8 cellular contexts compared by ENCODE assay signal in the genomic region with DNA sequence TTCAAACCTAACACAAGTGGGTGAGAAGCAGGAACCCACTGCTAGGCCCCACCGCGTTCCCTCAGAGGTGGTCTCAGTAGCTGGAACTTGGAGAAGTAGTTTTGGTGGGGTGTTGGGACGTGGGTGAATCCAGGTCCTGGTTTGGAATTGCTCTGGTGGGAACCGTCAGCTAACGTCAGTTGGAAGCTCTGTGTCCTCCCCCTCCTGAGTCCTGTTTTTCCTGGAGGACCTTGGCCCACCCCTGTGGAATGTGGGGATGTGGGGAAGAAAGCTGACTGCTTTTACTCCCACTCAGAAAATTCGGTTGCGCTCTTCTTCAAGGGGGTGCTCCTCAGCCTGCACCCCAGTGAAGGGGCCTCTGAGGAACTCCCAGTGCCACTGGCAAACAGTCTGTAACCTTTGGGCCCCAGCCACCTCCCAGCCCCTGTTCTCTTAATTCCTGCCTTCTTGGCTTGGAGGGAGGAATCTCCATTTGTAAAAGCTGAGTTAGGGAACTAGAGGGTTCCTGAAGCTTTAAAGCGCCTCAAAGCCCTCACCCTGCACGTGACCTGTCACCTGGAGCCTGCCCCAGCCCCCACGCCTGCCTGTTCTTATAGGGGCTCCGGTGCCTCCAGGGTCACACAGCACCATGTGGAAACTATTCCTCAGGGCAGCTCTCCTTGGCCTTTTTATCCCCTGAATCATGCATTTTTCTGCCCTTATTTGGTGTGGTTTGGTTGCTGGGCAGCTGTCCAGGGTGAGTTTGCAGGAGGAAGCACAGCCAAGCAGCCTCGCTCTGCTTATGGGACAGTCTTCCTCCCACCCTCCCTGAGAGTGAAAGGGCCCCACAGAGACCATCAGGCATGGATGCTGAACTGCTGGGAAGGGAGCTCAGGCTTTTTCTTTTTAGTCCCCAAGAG. TPM values are rescaled to one million over a fixed set of nuclear protein-coding genes. Genes with fewer than 3 reads are reported as not detected.
DNase-seq lines count a peak whose midpoint lies in the region; ATAC-seq and TF ChIP-seq lines count a peak whose summit lies in the region.

No MANE protein-coding gene starts in this region.

- H3K9me3 ChIP-seq in NT2/D1 (ENCODE audit: insufficient read depth, low read length) (no peaks in the 10 kb centered on the region), thymus (ENCODE audit: control insufficient read depth) (no peaks in the 10 kb centered on the region)

- TF ChIP-seq POLR2A in lower leg skin (IDR thresholded peaks at IDR 0.05): no peak

- WGBS in lower leg skin, 2 donors: 41 to 54% methylated on average over 12 of the region's 12 CpGs
- WGBS in thymus: 85% methylated on average over 12 of the region's 12 CpGs

- H3K4me3 ChIP-seq in NT2/D1 (ENCODE audit: insufficient read length, low read depth) (no peak overlapping the region), lower leg skin (ENCODE audit: low read depth, poor library complexity, severe bottlenecking) (no peak overlapping the region), thymus (ENCODE audit: low read length) (no peak overlapping the region)

- ATAC-seq in HG02973 (IDR thresholded peaks at IDR 0.05; ENCODE audit: unreplicated experiment): no peak

- H3K4me1 ChIP-seq in NT2/D1 (ENCODE audit: insufficient read depth, insufficient read length): peaks cover 44% of the 10 kb centered on the region
- no peaks in the 10 kb centered on the region for H3K4me1 ChIP-seq in thymus (ENCODE audit: control insufficient read depth, insufficient read depth, low read length)

- H3K9ac ChIP-seq in NT2/D1 (ENCODE audit: insufficient read length, low read depth): peak overlapping the region; percentile 45

- TF ChIP-seq CTCF in lower leg skin (IDR thresholded peaks at IDR 0.05): no peak

- H3K36me3 ChIP-seq in NT2/D1 (ENCODE audit: insufficient read depth, insufficient read length, low read length) (peaks cover 48% of the 10 kb centered on the region), thymus (ENCODE audit: control insufficient read depth, insufficient read depth) (peaks cover 25% of the 10 kb centered on the region)

- H3K27ac ChIP-seq in thymus (ENCODE audit: low read depth): peak overlapping the region; percentile 75

- peak; percentile 85 for DNase-seq in AG08396 (ENCODE audit: low spot score)
- peak; percentile 63 for DNase-seq in NT2/D1 (ENCODE audit: low read depth, low spot score)
- DNase-seq in ecto neural progenitor cell (ENCODE audit: low spot score): peak; percentile 90
- DNase-seq in lower leg skin (ENCODE audit: low spot score in 2 of 2): peak; percentile 91 to 97
- DNase-seq in NCI-H526 treated with DMSO at 0.1 percent for 48 hours (lab: John Stamatoyannopoulos, UW): no peak
- no peak for DNase-seq in NCI-H524 (lab: John Stamatoyannopoulos, UW)

- H3K27me3 ChIP-seq in NT2/D1 (ENCODE audit: insufficient read depth, insufficient read length) (no peaks in the 10 kb centered on the region), thymus (ENCODE audit: control insufficient read depth, insufficient read depth) (no peaks in the 10 kb centered on the region)

- intact Hi-C loops in lower leg skin (cut with DNase I; ENCODE audit: low total_unique reads): loop anchor here (5.0 to 10.0 kb wide), 2 partner anchors 55 to 197 kb away; no protein-coding TSS in a partner anchor

RNA-seq across cellular contexts. Expression of a gene that starts 16.2 kb away (rescaled TPM):
- 10 to 100 TPM; 32.9 to 50.5 (median 36.7) TPM for total RNA-seq in lower leg skin
- polyA plus RNA-seq in thymus: 33.6 TPM

RNA-seq across cellular contexts. Expression of a gene that starts 32.9 kb away (rescaled TPM):
- total RNA-seq in lower leg skin: 1 to 10 TPM; 2.3 to 6.6 (median 4.6) TPM
- 6.1 TPM for polyA plus RNA-seq in thymus

RNA-seq across cellular contexts. Expression of a gene that starts 42.2 kb away (rescaled TPM):
- 10 to 100 TPM; 32.4 to 49.5 (median 41.7) TPM for total RNA-seq in lower leg skin
- 89.3 TPM for polyA plus RNA-seq in thymus

RNA-seq across cellular contexts. Expression of a gene that starts 47.1 kb away (rescaled TPM):
- 10 to 100 TPM; 37.8 to 43.2 (median 39.3) TPM for total RNA-seq in lower leg skin
- 45.2 TPM for polyA plus RNA-seq in thymus

RNA-seq across cellular contexts. Expression of a gene that starts 57.7 kb away (rescaled TPM):
- 1 to 10 TPM in 2 of 4 donors, under 1 TPM in 2; 0.67 to 3.6 (median 1.8) TPM for total RNA-seq in lower leg skin
- polyA plus RNA-seq in thymus: 5.1 TPM

Comparison
In these comparisons a context has a peak if more than half of its experiments do, and no peak if none do; other contexts are left out.
1. DNase-seq: peak in AG08396 (single experiment), NT2/D1 (single experiment), ecto neural progenitor cell (single experiment) and lower leg skin (2 of 2); none in NCI-H526 treated with DMSO at 0.1 percent for 48 hours (single experiment) and NCI-H524 (0 of 2).